ENCODE assay signal across 8 cellular contexts in genomic region chr2:96816836-96817702, GRCh38. TPM values are rescaled to one million over a fixed set of nuclear protein-coding genes. Genes with fewer than 3 reads are reported as not detected.
DNase-seq lines count a peak whose midpoint lies in the region; ATAC-seq and TF ChIP-seq lines count a peak whose summit lies in the region.

No MANE protein-coding gene starts in this region.

- TF ChIP-seq CTCF in AG09309 (IDR thresholded peaks at IDR 0.05; ENCODE audit: control insufficient read depth, insufficient read depth, low read depth, low read length, missing control alignments) (no peak), Panc1 (IDR thresholded peaks at IDR 0.05) (no peak), epithelial cell of proximal tubule (conservative IDR thresholded peaks at IDR 0.05; ENCODE audit: low read depth, low read length) (no peak), osteocyte (IDR thresholded peaks at IDR 0.05) (no peak)

- no peaks in the 10 kb centered on the region for H3K27me3 ChIP-seq in Panc1 (ENCODE audit: control insufficient read depth, insufficient read depth, low read length)

- H3K4me1 Mint-ChIP-seq in osteocyte (ENCODE audit: unreplicated experiment): peaks cover 29% of the 10 kb centered on the region

- peak overlapping the region; percentile 71 for H3K4me3 Mint-ChIP-seq in osteocyte (ENCODE audit: unreplicated experiment)

- peaks cover 18% of the 10 kb centered on the region for H3K36me3 Mint-ChIP-seq in osteocyte (ENCODE audit: unreplicated experiment)

- no peaks in the 10 kb centered on the region for H3K27me3 Mint-ChIP-seq in osteocyte (ENCODE audit: unreplicated experiment)

- H3K4me3 ChIP-seq in AG09309 (ENCODE audit: control insufficient read depth, low read depth, low read length) (peak overlapping the region; percentile 46), Panc1 (ENCODE audit: low read depth in 2 of 2, low read length in 2 of 2) (peak overlapping the region; percentile 71 to 75), epithelial cell of proximal tubule (ENCODE audit: low read depth, low read length) (peak overlapping the region; percentile 59)

- intact Hi-C loops in Panc1 (cut with micrococcal nuclease; ENCODE audit: unreplicated experiment): no loop called here

- H3K9me3 ChIP-seq in Panc1 (ENCODE audit: control insufficient read depth, insufficient read depth, low read depth, low read length): no peaks in the 10 kb centered on the region

- H3K36me3 ChIP-seq in Panc1 (ENCODE audit: control insufficient read depth, insufficient read depth, low read length): no peaks in the 10 kb centered on the region; the same call in 1 of the 2 replicates

- DNase-seq in AG09309 (ENCODE audit: low read depth): peak; percentile 11
- no peak for DNase-seq in Panc1 (ENCODE audit: low read depth, low spot score)
- DNase-seq in epithelial cell of proximal tubule (ENCODE audit: low read depth): no peak
- DNase-seq in osteocyte (ENCODE audit: extremely low spot score, unreplicated experiment): no peak
- no peak for DNase-seq in NCI-H1436 (lab: John Stamatoyannopoulos, UW)
- no peak for DNase-seq in NCI-H226

- ATAC-seq in GM18870 (IDR thresholded peaks at IDR 0.05; ENCODE audit: unreplicated experiment) (peak; percentile 10), Panc1 (peak; percentile 6; the same call in 1 of the 2 replicates), GM21576 (IDR thresholded peaks at IDR 0.05; ENCODE audit: unreplicated experiment) (no peak)

- no TSS peak for BruUV-seq in Panc1 (replicated peaks; lab: Mats Ljungman, UMichigan)

- no peaks in the 10 kb centered on the region for H3K9me3 Mint-ChIP-seq in osteocyte (ENCODE audit: unreplicated experiment)

- POLR2A ChIA-PET in Panc1 (lab: Charles Lee): no interaction called here

- H3K27ac Mint-ChIP-seq in osteocyte (ENCODE audit: unreplicated experiment): no peak overlapping the region

- peak overlapping the region; percentile 70 for H3K27ac ChIP-seq in Panc1 (ENCODE audit: low read length)

- in situ Hi-C loops in Panc1 (cut with HindIII; ENCODE audit: low pct_unique_long_range_greater_than_20kb, low sequenced_read_pairs): no loop called here

- peaks cover 35% of the 10 kb centered on the region for H3K4me1 ChIP-seq in Panc1 (ENCODE audit: control insufficient read depth, insufficient read depth, low read length)

- CTCF ChIA-PET in Panc1 (lab: Charles Lee): no interaction called here

RNA-seq across cellular contexts. Expression of gene CNNM3, which starts 1.0 kb away (rescaled TPM):
- total RNA-seq in Panc1 (2021; ENCODE audit: unreplicated experiment) (34.0 TPM), epithelial cell of proximal tubule (8.2 and 10.6 TPM in 2 replicates), osteocyte (20.9 and 22.4 TPM in 2 replicates)
- 27.5 TPM for polyA plus RNA-seq in Panc1 (2012; ENCODE audit: insufficient read length)

RNA-seq across cellular contexts. Expression of gene ANKRD23, which starts 26.8 kb away (rescaled TPM):
- 3.2 TPM for total RNA-seq in Panc1 (2021; ENCODE audit: unreplicated experiment)
- polyA plus RNA-seq in Panc1 (2012; ENCODE audit: insufficient read length): 2.6 TPM
- total RNA-seq in epithelial cell of proximal tubule: 0.22 and 1.1 TPM in 2 replicates
- total RNA-seq in osteocyte: 4.4 and 5.7 TPM in 2 replicates

RNA-seq across cellular contexts. Expression of gene ANKRD39, which starts 40.7 kb away (rescaled TPM):
- total RNA-seq in Panc1 (2021; ENCODE audit: unreplicated experiment) (24.4 TPM), epithelial cell of proximal tubule (31.9 and 54.8 TPM in 2 replicates), osteocyte (10.5 and 12.4 TPM in 2 replicates)
- polyA plus RNA-seq in Panc1 (2012; ENCODE audit: insufficient read length): 40.1 TPM

RNA-seq across cellular contexts. Expression of gene SEMA4C, which starts 52.8 kb away (rescaled TPM):
- total RNA-seq in Panc1 (2021; ENCODE audit: unreplicated experiment): 40.2 TPM
- polyA plus RNA-seq in Panc1 (2012; ENCODE audit: insufficient read length): 54.0 TPM
- total RNA-seq in epithelial cell of proximal tubule: 34.4 and 35.3 TPM in 2 replicates
- total RNA-seq in osteocyte: 33.8 and 39.1 TPM in 2 replicates

RNA-seq across cellular contexts. Expression of gene CNNM4, which starts 56.4 kb away (rescaled TPM):
- total RNA-seq in Panc1 (2021; ENCODE audit: unreplicated experiment) (15.7 TPM), epithelial cell of proximal tubule (5.7 and 9.0 TPM in 2 replicates), osteocyte (7.6 and 8.0 TPM in 2 replicates)
- polyA plus RNA-seq in Panc1 (2012; ENCODE audit: insufficient read length): 16.4 TPM
